ENCODE assay signal across 8 cellular contexts in the genomic region with DNA sequence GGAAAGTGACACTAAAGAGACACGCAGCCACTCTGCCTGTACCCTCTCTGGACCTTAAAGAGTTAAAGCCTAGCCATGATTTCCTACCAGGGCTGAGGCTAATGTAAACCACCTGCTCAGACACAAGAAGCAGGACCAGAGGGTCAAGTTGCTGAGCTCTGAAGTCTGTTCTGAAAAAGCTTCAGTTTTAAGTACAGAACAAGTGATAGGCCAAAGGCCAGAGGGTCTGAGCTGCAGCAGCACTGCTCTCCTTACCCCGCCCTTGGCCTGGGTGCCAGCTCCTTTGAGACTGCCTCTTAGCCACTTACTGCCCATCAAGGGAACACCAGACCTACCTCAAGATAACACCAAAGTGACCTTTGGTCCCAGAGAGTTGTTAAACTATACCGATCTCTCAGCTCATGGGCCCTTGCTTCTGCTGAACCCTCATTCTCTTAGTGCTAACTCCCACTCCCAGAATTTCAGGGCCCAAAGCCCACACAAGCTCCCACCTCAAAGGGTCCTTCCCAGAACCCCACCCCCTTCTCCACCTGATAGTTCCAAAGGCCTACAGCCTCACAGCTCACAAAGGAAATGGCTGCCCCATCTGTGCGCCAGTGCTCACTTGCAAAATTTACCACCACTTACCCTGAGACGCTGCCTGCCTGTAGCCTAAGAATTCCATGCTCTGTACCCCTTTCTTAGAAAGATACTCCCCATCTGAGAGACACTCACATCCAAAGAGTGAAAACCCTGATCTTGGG. TPM values are rescaled to one million over a fixed set of nuclear protein-coding genes. Genes with fewer than 3 reads are reported as not detected.
DNase-seq lines count a peak whose midpoint lies in the region; ATAC-seq and TF ChIP-seq lines count a peak whose summit lies in the region.

No MANE protein-coding gene starts in this region.

- H3K4me3 ChIP-seq in heart right ventricle (peak overlapping the region; percentile 48 to 80 (median 64)), colonic mucosa (peak overlapping the region; percentile 37), mesodermal cell (ENCODE audit: extremely low read depth, insufficient read depth, low read length, poor library complexity, severe bottlenecking) (peak overlapping the region; percentile 55), aorta (ENCODE audit: low read length in 2 of 2) (peak overlapping the region; percentile 30 to 82)

- DNase-seq in heart right ventricle = peak in 1 of 2 donors; percentile 35
- no peak for DNase-seq in Right ventricle myocardium inferior (ENCODE audit: missing footprints)
- DNase-seq in colonic mucosa = peak; percentile 90
- DNase-seq in aorta = no peak
- DNase-seq in D341Med (ENCODE audit: low spot score) = no peak
- no peak for DNase-seq in NCI-H82 (lab: John Stamatoyannopoulos, UW)
- DNase-seq in occipital lobe (lab: John Stamatoyannopoulos, UW) = no peak

- 7% methylated on average over 5 of the region's 5 CpGs for WGBS in heart right ventricle, 2 donors
- 82 to 85% methylated on average over 4 to 5 of the region's 5 CpGs for WGBS in mesodermal cell (ENCODE audit: insufficient coverage in 2 of 2), 2 experiments
- WGBS in aorta, 2 donors = 9 to 12% methylated on average over 5 of the region's 5 CpGs

- peaks cover 0 to 27% (median 13%) of the 10 kb centered on the region in 9 donors for H3K36me3 ChIP-seq in heart right ventricle
- H3K36me3 ChIP-seq in colonic mucosa = no peaks in the 10 kb centered on the region
- peaks cover 50% of the 10 kb centered on the region for H3K36me3 ChIP-seq in mesodermal cell (ENCODE audit: control insufficient read depth, insufficient read depth, low read length)
- peaks cover 0 to 1% of the 10 kb centered on the region in 2 donors for H3K36me3 ChIP-seq in aorta (ENCODE audit: control insufficient read depth in 1 of 2, insufficient read depth in 2 of 2, low read length in 1 of 2)

- ATAC-seq in heart right ventricle = no peak
- ATAC-seq in Right ventricle myocardium inferior = no peak
- ATAC-seq in aorta (ENCODE audit: low FRiP score) = no peak

- intact Hi-C loops in heart right ventricle (cut with DNase I) = no loop called here
- intact Hi-C loops in Right ventricle myocardium inferior (cut with DNase I) = no loop called here
- intact Hi-C loops in colonic mucosa (cut with DNase I) = no loop called here
- intact Hi-C loops in aorta (cut with DNase I) = no loop called here

- H3K9me3 ChIP-seq in heart right ventricle = no peaks in the 10 kb centered on the region
- H3K9me3 ChIP-seq in colonic mucosa = no peaks in the 10 kb centered on the region
- no peaks in the 10 kb centered on the region for H3K9me3 ChIP-seq in mesodermal cell (ENCODE audit: control insufficient read depth, low read length)
- no peaks in the 10 kb centered on the region for H3K9me3 ChIP-seq in aorta (ENCODE audit: control insufficient read depth, low read length)

- no peak for TF ChIP-seq CTCF in heart right ventricle (IDR thresholded peaks at IDR 0.05)
- no peak for TF ChIP-seq CTCF in colonic mucosa (IDR thresholded peaks at IDR 0.05)

- no peaks in the 10 kb centered on the region for H3K27me3 ChIP-seq in heart right ventricle
- H3K27me3 ChIP-seq in colonic mucosa = no peaks in the 10 kb centered on the region
- no peaks in the 10 kb centered on the region for H3K27me3 ChIP-seq in aorta (ENCODE audit: control insufficient read depth in 1 of 2, insufficient read depth in 2 of 2, low read length in 1 of 2)

- H3K27ac ChIP-seq in heart right ventricle = peak overlapping the region; percentile 92 to 99 (median 96)
- H3K27ac ChIP-seq in colonic mucosa = peak overlapping the region; percentile 99
- peak overlapping the region; percentile 96 for H3K27ac ChIP-seq in mesodermal cell (ENCODE audit: low read depth, low read length, severe bottlenecking)
- H3K27ac ChIP-seq in aorta (ENCODE audit: low read depth in 1 of 2, low read length in 2 of 2) = peak overlapping the region; percentile 79 to 91

- H3K9ac ChIP-seq in colonic mucosa (ENCODE audit: low read depth in 2 of 2, low read length in 2 of 2) = peak overlapping the region; percentile 76 to 97

- H3K4me1 ChIP-seq in heart right ventricle (peaks cover 27 to 75% (median 58%) of the 10 kb centered on the region in 9 donors), colonic mucosa (peaks cover 18% of the 10 kb centered on the region), mesodermal cell (ENCODE audit: control insufficient read depth, insufficient read depth, low read length, poor library complexity, severe bottlenecking) (peaks cover 26% of the 10 kb centered on the region), aorta (ENCODE audit: control insufficient read depth in 1 of 2, insufficient read depth in 2 of 2, low read length in 2 of 2) (peaks cover 12 to 13% of the 10 kb centered on the region in 2 donors)

RNA-seq across cellular contexts. Expression of a gene that starts 40.6 kb away (rescaled TPM):
- total RNA-seq in heart right ventricle (100 to 1,000 TPM in 1 of 10 donors, 1 to 10 TPM in 9; 2.0 to 101 (median 4.2) TPM), Right ventricle myocardium inferior (5.1 TPM), colonic mucosa (1 to 10 TPM; 5.6 to 9.0 TPM), aorta (10 to 100 TPM; 13.0 to 24.8 TPM), occipital lobe (2.7 TPM)
- polyA plus RNA-seq in heart right ventricle (1 to 10 TPM; 5.0 to 6.5 TPM), aorta (10 to 100 TPM in 1 of 2 donors, 1 to 10 TPM in 1; 7.8 to 12.5 TPM)
- polyA plus RNA-seq in mesodermal cell (2013, experiment 1 of 2) = 7.6 TPM
- polyA plus RNA-seq in mesodermal cell (2013, experiment 2 of 2) = 6.1 TPM

RNA-seq across cellular contexts. Expression of a gene that starts 41.1 kb away (rescaled TPM):
- total RNA-seq in heart right ventricle (100 to 1,000 TPM in 2 of 10 donors, 10 to 100 TPM in 8; 60.8 to 117 (median 83.4) TPM), Right ventricle myocardium inferior (81.3 TPM), colonic mucosa (100 to 1,000 TPM; 154 to 158 TPM), aorta (100 to 1,000 TPM; 150 to 241 TPM), occipital lobe (129 TPM)
- polyA plus RNA-seq in heart right ventricle (100 to 1,000 TPM in 1 of 2 donors, 10 to 100 TPM in 1; 54.1 to 159 TPM), aorta (100 to 1,000 TPM in 1 of 2 donors, 10 to 100 TPM in 1; 40.4 to 322 TPM)
- 146 TPM for polyA plus RNA-seq in mesodermal cell (2013, experiment 1 of 2)
- 135 TPM for polyA plus RNA-seq in mesodermal cell (2013, experiment 2 of 2)

RNA-seq across cellular contexts. Expression of a gene that starts 41.4 kb away (rescaled TPM):
- total RNA-seq in heart right ventricle (1 to 10 TPM; 2.3 to 9.1 (median 4.7) TPM), Right ventricle myocardium inferior (3.7 TPM), colonic mucosa (10 to 100 TPM in 1 of 2 donors, 1 to 10 TPM in 1; 6.2 to 10.9 TPM), aorta (1 to 10 TPM; 6.6 to 8.5 TPM), occipital lobe (11.4 TPM)
- polyA plus RNA-seq in heart right ventricle (1 to 10 TPM; 2.5 to 2.8 TPM), aorta (10 to 100 TPM in 1 of 2 donors, 1 to 10 TPM in 1; 8.6 to 12.8 TPM)
- polyA plus RNA-seq in mesodermal cell (2013, experiment 1 of 2) = 5.4 TPM
- 4.9 TPM for polyA plus RNA-seq in mesodermal cell (2013, experiment 2 of 2)
